8 cellular contexts compared by ENCODE assay signal in genomic region chr11:60914620-60915249, GRCh38. TPM values are rescaled to one million over a fixed set of nuclear protein-coding genes. Genes with fewer than 3 reads are reported as not detected.
DNase-seq lines count a peak whose midpoint lies in the region; ATAC-seq and TF ChIP-seq lines count a peak whose summit lies in the region.

No MANE protein-coding gene starts in this region.

- peaks cover 7% of the 10 kb centered on the region for H3K36me3 Mint-ChIP-seq in activated naive CD4-positive, alpha-beta T cell treated with anti-CD3 and anti-CD28 coated beads, Interleukin-2, amount 50 U/mL, for 24 hours

- H3K4me1 ChIP-seq in heart right ventricle (peaks cover 11 to 88% (median 71%) of the 10 kb centered on the region in 9 donors), psoas muscle (peaks cover 62% of the 10 kb centered on the region)

- H3K9me3 Mint-ChIP-seq in activated naive CD4-positive, alpha-beta T cell treated with anti-CD3 and anti-CD28 coated beads, Interleukin-2, amount 50 U/mL, for 24 hours = no peaks in the 10 kb centered on the region

- peak; percentile 28 for DNase-seq in CD1c-positive myeloid dendritic cell (ENCODE audit: extremely low spot score)
- peak; percentile 15 to 45 for DNase-seq in NCI-H526 (lab: John Stamatoyannopoulos, UW)
- peak in 1 of 2 donors; percentile 55 for DNase-seq in heart right ventricle
- DNase-seq in psoas muscle = peak; percentile 51 to 79
- DNase-seq in COR-L47 (lab: John Stamatoyannopoulos, UW) = no peak
- no peak for DNase-seq in DMS153 (lab: John Stamatoyannopoulos, UW)

- ATAC-seq in GM21619 (IDR thresholded peaks at IDR 0.05; ENCODE audit: unreplicated experiment) (peak; percentile 2), heart right ventricle (peak; percentile 19 to 66 (median 46)), psoas muscle (peak; percentile 63 to 73 (median 70))

- H3K4me3 Mint-ChIP-seq in activated naive CD4-positive, alpha-beta T cell treated with anti-CD3 and anti-CD28 coated beads, Interleukin-2, amount 50 U/mL, for 24 hours = peak overlapping the region; percentile 93

- no peaks in the 10 kb centered on the region for H3K27me3 Mint-ChIP-seq in activated naive CD4-positive, alpha-beta T cell treated with anti-CD3 and anti-CD28 coated beads, Interleukin-2, amount 50 U/mL, for 24 hours

- peaks cover 72% of the 10 kb centered on the region for H3K4me1 Mint-ChIP-seq in activated naive CD4-positive, alpha-beta T cell treated with anti-CD3 and anti-CD28 coated beads, Interleukin-2, amount 50 U/mL, for 24 hours

- TF ChIP-seq CTCF in heart right ventricle (IDR thresholded peaks at IDR 0.05) (no peak), psoas muscle (IDR thresholded peaks at IDR 0.05) (no peak)

- H3K27me3 ChIP-seq in heart right ventricle (no peaks in the 10 kb centered on the region), psoas muscle (ENCODE audit: insufficient read depth in 3 of 3, low read length in 2 of 3) (no peaks in the 10 kb centered on the region)

- intact Hi-C loops in heart right ventricle (cut with DNase I) = loop anchor here in 4 of 10 donors (5.0 to 10.0 kb wide), 4 partner anchors 38 to 220 kb away; partner anchors contain the start of gene SLC15A3 (in 2 of the 4)
- intact Hi-C loops in psoas muscle (cut with DNase I) = loop anchor here in 1 of 2 donors (5.0 kb wide), 1 partner anchor 218 kb away; no protein-coding TSS in a partner anchor

- peak overlapping the region; percentile 63 to 93 (median 84) for H3K4me3 ChIP-seq in heart right ventricle
- peak overlapping the region; percentile 96 for H3K4me3 ChIP-seq in psoas muscle

- WGBS in heart right ventricle, 2 donors = 1% methylated on average over 32 of the region's 32 CpGs
- 1% methylated on average over 19 to 32 of the region's 32 CpGs for WGBS in psoas muscle, 3 donors

- H3K36me3 ChIP-seq in heart right ventricle = peaks cover 0 to 12% (median under 1%) of the 10 kb centered on the region in 9 donors
- peaks cover 0 to 1% of the 10 kb centered on the region in 2 donors for H3K36me3 ChIP-seq in psoas muscle (ENCODE audit: insufficient read depth in 1 of 2, low read depth in 1 of 2)

- H3K27ac ChIP-seq in heart right ventricle = peak overlapping the region; percentile 77 to 94 (median 90)
- peak overlapping the region; percentile 94 for H3K27ac ChIP-seq in psoas muscle

- H3K27ac Mint-ChIP-seq in activated naive CD4-positive, alpha-beta T cell treated with anti-CD3 and anti-CD28 coated beads, Interleukin-2, amount 50 U/mL, for 24 hours = peak overlapping the region; percentile 25

- H3K9me3 ChIP-seq in heart right ventricle (no peaks in the 10 kb centered on the region), psoas muscle (no peaks in the 10 kb centered on the region)

RNA-seq across cellular contexts. Expression of gene TMEM109, which starts 0.8 kb away (rescaled TPM):
- total RNA-seq in heart right ventricle = 100 to 1,000 TPM in 2 of 10 donors, 10 to 100 TPM in 8; 78.6 to 115 (median 92.7) TPM
- polyA plus RNA-seq in heart right ventricle = 100 to 1,000 TPM in 1 of 2 donors, 10 to 100 TPM in 1; 53.3 to 121 TPM
- 10 to 100 TPM; 70.2 to 73.4 (median 71.5) TPM for total RNA-seq in psoas muscle
- polyA plus RNA-seq in psoas muscle = 100 to 1,000 TPM in 1 of 3 donors, 10 to 100 TPM in 2; 69.2 to 130 (median 78.1) TPM

RNA-seq across cellular contexts. Expression of gene PRPF19, which starts 8.3 kb away (rescaled TPM):
- total RNA-seq in heart right ventricle (10 to 100 TPM; 32.0 to 49.7 (median 39.4) TPM), psoas muscle (10 to 100 TPM; 45.7 to 71.7 (median 63.0) TPM)
- polyA plus RNA-seq in heart right ventricle (10 to 100 TPM; 50.3 to 53.0 TPM), psoas muscle (100 to 1,000 TPM in 1 of 3 donors, 10 to 100 TPM in 2; 56.9 to 109 (median 67.4) TPM)

RNA-seq across cellular contexts. Expression of gene TMEM132A, which starts 9.5 kb away (rescaled TPM):
- total RNA-seq in heart right ventricle (10 to 100 TPM in 2 of 10 donors, 1 to 10 TPM in 8; 3.7 to 12.9 (median 6.5) TPM), psoas muscle (1 to 10 TPM; 3.3 to 7.7 (median 6.1) TPM)
- polyA plus RNA-seq in heart right ventricle (10 to 100 TPM; 10.0 to 16.4 TPM), psoas muscle (1 to 10 TPM; 2.0 to 3.7 (median 2.6) TPM)

RNA-seq across cellular contexts. Expression of gene SLC15A3, which starts 37.2 kb away (rescaled TPM):
- total RNA-seq in heart right ventricle (10 to 100 TPM in 9 of 10 donors, 1 to 10 TPM in 1; 9.5 to 52.4 (median 18.5) TPM), psoas muscle (10 to 100 TPM in 1 of 4 donors, 1 to 10 TPM in 3; 7.2 to 14.6 (median 8.6) TPM)
- polyA plus RNA-seq in heart right ventricle (10 to 100 TPM; 21.3 to 36.9 TPM), psoas muscle (10 to 100 TPM in 1 of 3 donors, 1 to 10 TPM in 2; 7.8 to 10.3 (median 8.2) TPM)

RNA-seq across cellular contexts. Expression of gene ZP1, which starts 47.4 kb away (rescaled TPM):
- under 1 TPM in 3 of 10 donors, not detected in 7; 0.16 to 0.33 (median 0.25) TPM for total RNA-seq in heart right ventricle
- under 1 TPM; 0.37 to 0.51 TPM for polyA plus RNA-seq in heart right ventricle
- under 1 TPM in 1 of 4 donors, not detected in 3; 0.29 TPM for total RNA-seq in psoas muscle
- under 1 TPM; 0.18 to 0.52 (median 0.30) TPM for polyA plus RNA-seq in psoas muscle

Comparison
In these comparisons a context has a peak if more than half of its experiments do, and no peak if none do; other contexts are left out.
1. DNase-seq: peak in CD1c-positive myeloid dendritic cell (single experiment), NCI-H526 (2 of 2) and psoas muscle (2 of 2); none in COR-L47 (single experiment) and DMS153 (single experiment).
2. ATAC-seq: peak in every context shown above with its lines; median percentile 70 in psoas muscle; 46 in heart right ventricle; 2 in GM21619.